18 cellular contexts compared by ENCODE assay signal in genomic region chr12:120851939-120852338, GRCh38. TPM values are rescaled to one million over a fixed set of nuclear protein-coding genes. Genes with fewer than 3 reads are reported as not detected.
DNase-seq lines count a peak whose midpoint lies in the region; ATAC-seq and TF ChIP-seq lines count a peak whose summit lies in the region.
"Had no signal": no experiment of that assay in that cellular context is flagged by ENCODE, and none has a peak within 500 bp of the region (broad histone marks: within the 10 kb centered on the region; RNA-seq: fewer than 3 reads in every experiment).

No MANE protein-coding gene starts in this region.

- H3K27ac ChIP-seq in left ventricle myocardium inferior (replicated peaks), result peak overlapping the region; percentile 15
- no peak overlapping the region for H3K27ac ChIP-seq in heart left ventricle
- H3K27ac ChIP-seq in OCI-LY7 (ENCODE audit: low read depth, low read length, poor library complexity, severe bottlenecking), result peak overlapping the region; percentile 35
- H3K27ac ChIP-seq in adrenal gland, result no peak overlapping the region
- H3K27ac ChIP-seq: RWPE1 had no signal

- no peaks in the 10 kb centered on the region for H3K9me2 ChIP-seq in OCI-LY7 (ENCODE audit: insufficient read depth, low read length)

- no peak overlapping the region for H2AFZ ChIP-seq in OCI-LY7 (ENCODE audit: low read length)

- peak overlapping the region; percentile 68 for H3K4me2 ChIP-seq in OCI-LY7 (ENCODE audit: low read length)

- 62 to 68% (median 63%) methylated on average over 4 of the region's 4 CpGs for WGBS in heart left ventricle, 4 donors
- 70 to 75% (median 72%) methylated on average over 4 of the region's 4 CpGs for WGBS in adrenal gland, 4 donors

- H3K36me3 Mint-ChIP-seq in naive B cell, result no peaks in the 10 kb centered on the region
- H3K36me3 Mint-ChIP-seq: T-cell had no signal

- TF ChIP-seq POLR2A in heart left ventricle (IDR thresholded peaks at IDR 0.05) (no peak), adrenal gland (IDR thresholded peaks at IDR 0.05) (no peak)

- H3K4me1 ChIP-seq in left ventricle myocardium inferior (peaks cover 86% of the 10 kb centered on the region), heart left ventricle (peaks cover 0 to 87% (median 64%) of the 10 kb centered on the region in 12 donors), OCI-LY7 (ENCODE audit: insufficient read depth, low read length, poor library complexity, severe bottlenecking) (peaks cover 75% of the 10 kb centered on the region), adrenal gland (replicated peaks in 1 of 2) (peaks cover 9 to 42% of the 10 kb centered on the region in 2 donors)

- H3K36me3 ChIP-seq in left ventricle myocardium inferior, result no peaks in the 10 kb centered on the region
- no peaks in the 10 kb centered on the region for H3K36me3 ChIP-seq in heart left ventricle
- no peaks in the 10 kb centered on the region for H3K36me3 ChIP-seq in OCI-LY7 (ENCODE audit: insufficient read depth, low read length)
- no peaks in the 10 kb centered on the region for H3K36me3 ChIP-seq in adrenal gland (replicated peaks in 1 of 2)

- DNase-seq in left ventricle myocardium inferior (no peak), heart left ventricle (no peak), OCI-LY7 (ENCODE audit: low spot score) (no peak), naive B cell (no peak), putamen (ENCODE audit: low spot score) (no peak), adrenal gland (no peak), foreskin fibroblast (no peak)
- no peak for DNase-seq in stimulated activated naive CD4-positive, alpha-beta T cell treated with Interleukin-2 at 50 U/mL for 16 hours (lab: John Stamatoyannopoulos, UW)
- DNase-seq: 8988T; Calu3; CD4-positive, alpha-beta T cell; DMS79; NCI-H1436 treated with DMSO at 0.1 percent for 48 hours; NCI-H2081; NCI-H510A treated with DMSO at 0.1 percent for 48 hours; OCI-M1; T-cell had no signal

- POLR2A ChIA-PET in OCI-LY7 (lab: Charles Lee), result interaction anchor here (0.6 to 1.4 kb wide), 5 partner anchors 15 to 141 kb away, joined by 3 to 7 read pairs (median 5); no protein-coding TSS in a partner anchor

- no peak overlapping the region for H3K4me3 ChIP-seq in left ventricle myocardium inferior
- H3K4me3 ChIP-seq in heart left ventricle, result no peak overlapping the region
- H3K4me3 ChIP-seq in OCI-LY7 (ENCODE audit: low read depth, low read length, poor library complexity, severe bottlenecking), result no peak overlapping the region
- H3K4me3 ChIP-seq in adrenal gland, result no peak overlapping the region
- no peak overlapping the region for H3K4me3 ChIP-seq in foreskin fibroblast (ENCODE audit: low read depth in 1 of 2, low read length in 2 of 2)

- H3K27me3 Mint-ChIP-seq in naive B cell, result no peaks in the 10 kb centered on the region
- H3K27me3 Mint-ChIP-seq: CD4-positive, alpha-beta T cell; T-cell had no signal

- TF ChIP-seq CTCF in left ventricle myocardium inferior (IDR thresholded peaks at IDR 0.05; ENCODE audit: borderline replicate concordance) (no peak), heart left ventricle (IDR thresholded peaks at IDR 0.05) (no peak), OCI-LY7 (conservative IDR thresholded peaks at IDR 0.05; ENCODE audit: low read length) (no peak), adrenal gland (IDR thresholded peaks at IDR 0.05) (no peak), foreskin fibroblast (IDR thresholded peaks at IDR 0.05; ENCODE audit: low read depth, low read length) (no peak)

- peak overlapping the region in 1 of 6 donors; percentile 77 for H3K27ac Mint-ChIP-seq in naive B cell
- H3K27ac Mint-ChIP-seq: CD4-positive, alpha-beta T cell; T-cell had no signal

- no peaks in the 10 kb centered on the region for H3K9me3 Mint-ChIP-seq in naive B cell
- H3K9me3 Mint-ChIP-seq: CD4-positive, alpha-beta T cell; T-cell had no signal

- no peaks in the 10 kb centered on the region for H3K27me3 ChIP-seq in left ventricle myocardium inferior (ENCODE audit: low read depth)
- H3K27me3 ChIP-seq in heart left ventricle, result no peaks in the 10 kb centered on the region
- H3K27me3 ChIP-seq in adrenal gland, result no peaks in the 10 kb centered on the region

- H3K9me3 ChIP-seq in left ventricle myocardium inferior (replicated peaks) (no peaks in the 10 kb centered on the region), heart left ventricle (no peaks in the 10 kb centered on the region), OCI-LY7 (ENCODE audit: low read length) (no peaks in the 10 kb centered on the region), adrenal gland (replicated peaks in 1 of 3) (no peaks in the 10 kb centered on the region)

- intact Hi-C loops in left ventricle myocardium inferior (cut with micrococcal nuclease) (no loop called here), heart left ventricle (cut with DNase I) (loop anchor here in 1 of 10 donors (10.0 kb wide), 1 partner anchor 123 kb away; the partner anchor contains the start of gene HNF1A), OCI-LY7 (cut with micrococcal nuclease; ENCODE audit: unreplicated experiment) (no loop called here), adrenal gland (cut with DNase I) (no loop called here)

- ATAC-seq in heart left ventricle (no peak), naive B cell (ENCODE audit: low read depth in 2 of 2) (no peak)

- BruUV-seq in OCI-LY7 (replicated peaks; lab: Mats Ljungman, UMichigan), result no TSS peak

- H3K4me3 Mint-ChIP-seq in naive B cell, result peak overlapping the region in 7 of 8 donors; percentile 9 to 80 (median 68)
- H3K4me3 Mint-ChIP-seq: CD4-positive, alpha-beta T cell; T-cell had no signal

- peaks cover 13% of the 10 kb centered on the region; the same call in 1 of the 2 replicates for H4K20me1 ChIP-seq in OCI-LY7 (ENCODE audit: insufficient read depth, low read length)

- peaks cover 63% of the 10 kb centered on the region; the same call in 1 of the 2 replicates for H3K79me2 ChIP-seq in OCI-LY7 (ENCODE audit: insufficient read depth, low read depth, low read length)

- H3K4me1 Mint-ChIP-seq in naive B cell, result peaks cover 46 to 74% (median 57%) of the 10 kb centered on the region in 3 donors

- CTCF ChIA-PET in OCI-LY7 (lab: Charles Lee; ENCODE audit: unreplicated experiment), result interaction anchor here (0.6 kb wide), 1 partner anchor 718 kb away, joined by 3 read pairs; no protein-coding TSS in a partner anchor

RNA-seq across cellular contexts. Expression of gene SPPL3, which starts 52.2 kb away (rescaled TPM):
- total RNA-seq in left ventricle myocardium inferior (26.8 TPM), heart left ventricle (10 to 100 TPM; 16.1 to 48.2 (median 27.0) TPM), OCI-LY7 (2022) (36.6 and 42.0 TPM in 2 replicates), adrenal gland (10 to 100 TPM; 10.5 to 50.3 (median 28.1) TPM)
- polyA plus RNA-seq in heart left ventricle (10 to 100 TPM in 1 of 2 donors, 1 to 10 TPM in 1; 8.2 to 16.6 TPM), naive B cell (ENCODE audit: low read depth in 6 of 6) (10 to 100 TPM; 17.5 to 47.5 (median 30.1) TPM), adrenal gland (10 to 100 TPM; 13.4 to 50.6 (median 13.4) TPM)
- 5.5 and 8.6 TPM in 2 replicates for total RNA-seq in OCI-LY7 (2014; rRNA removed; shearing (Covaris generic))

Comparison
In these comparisons a context has a peak if more than half of its experiments do, and no peak if none do; other contexts are left out.
1. H3K27ac ChIP-seq: peak in left ventricle myocardium inferior (single experiment) and OCI-LY7 (single experiment); none in heart left ventricle (0 of 12) and adrenal gland (0 of 5).